8 cellular contexts compared by ENCODE assay signal in the genomic region with DNA sequence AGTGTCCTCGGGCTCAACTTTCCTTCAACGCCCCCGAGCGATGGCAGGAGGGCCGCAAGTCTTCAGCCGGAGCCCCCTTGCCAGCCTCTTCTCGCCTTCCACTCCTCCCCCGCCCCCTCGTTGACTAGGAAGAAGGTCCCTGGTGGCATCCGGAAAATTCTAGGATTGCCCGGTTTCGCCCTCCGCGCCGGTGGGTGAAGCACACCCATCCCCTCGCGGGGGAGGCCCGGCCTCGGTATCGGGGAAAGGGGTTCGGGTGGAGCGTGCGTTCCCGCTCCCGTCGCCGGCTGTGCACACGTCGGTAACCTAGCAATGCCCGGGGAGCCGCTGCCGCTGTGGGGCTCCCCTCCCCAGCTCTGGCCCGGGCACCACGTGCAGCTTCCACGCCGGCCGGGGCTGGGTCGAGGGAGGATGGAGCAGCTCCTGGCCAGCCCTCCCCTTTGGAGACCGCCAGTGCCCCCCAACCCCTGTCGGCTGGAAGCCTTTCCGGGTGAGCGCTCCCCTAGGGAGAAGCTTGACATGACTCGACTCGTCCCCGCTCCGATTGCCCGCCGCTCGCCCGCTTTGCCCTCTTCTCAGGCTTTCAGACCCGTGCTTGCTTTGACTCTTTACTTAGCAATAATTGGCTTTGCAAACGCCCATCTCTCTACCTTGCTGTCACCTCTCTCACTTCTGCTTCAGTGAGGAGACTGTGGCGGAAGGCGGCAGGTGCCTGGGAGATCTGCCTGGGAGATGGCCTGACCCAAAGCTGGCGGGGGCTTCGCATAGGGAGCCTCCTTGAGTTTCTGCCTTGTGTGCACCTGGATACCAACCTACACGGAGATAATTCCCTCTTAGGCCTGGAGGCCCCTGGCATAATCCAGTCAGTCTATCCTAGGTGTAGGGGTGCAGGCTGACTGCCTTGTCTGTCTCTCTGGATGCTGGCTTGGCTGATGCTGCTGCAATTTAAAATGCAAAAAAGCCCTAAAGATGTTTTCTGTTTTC. TPM values are rescaled to one million over a fixed set of nuclear protein-coding genes. Genes with fewer than 3 reads are reported as not detected.
DNase-seq lines count a peak whose midpoint lies in the region; ATAC-seq, FAIRE-seq and TF ChIP-seq lines count a peak whose summit lies in the region.

No MANE protein-coding gene starts in this region.

- H4K20me1 ChIP-seq in mammary epithelial cell (ENCODE audit: insufficient read depth, low read length), result no peaks in the 10 kb centered on the region

- peak overlapping the region; percentile 84 for H2AFZ ChIP-seq in mammary epithelial cell (ENCODE audit: low read depth, low read length)

- no peak for TF ChIP-seq EP300 in A549 (IDR thresholded peaks at IDR 0.05)
- no peak for TF ChIP-seq EP300 in suprapubic skin (IDR thresholded peaks at IDR 0.05)

- no peak for ATAC-seq in A549
- no peak for ATAC-seq in right lobe of liver
- ATAC-seq in HG02610 (IDR thresholded peaks at IDR 0.05; ENCODE audit: unreplicated experiment), result no peak

- TF ChIP-seq POLR2A in A549 (IDR thresholded peaks at IDR 0.05; ENCODE audit: low read length) (no peak), right lobe of liver (IDR thresholded peaks at IDR 0.05) (no peak), suprapubic skin (IDR thresholded peaks at IDR 0.05) (no peak)

- H3K9me3 ChIP-seq in A549 (no peaks in the 10 kb centered on the region), mammary epithelial cell (replicated peaks; ENCODE audit: insufficient read depth, low read length) (no peaks in the 10 kb centered on the region), right lobe of liver (no peaks in the 10 kb centered on the region), suprapubic skin (no peaks in the 10 kb centered on the region)

- TF ChIP-seq CTCF in A549 (IDR thresholded peaks at IDR 0.05), result no peak
- TF ChIP-seq CTCF in mammary epithelial cell (conservative IDR thresholded peaks at IDR 0.05 in 1 of 2, IDR thresholded peaks at IDR 0.05 in 1 of 2; ENCODE audit: extremely low read depth in 1 of 2, insufficient read depth in 1 of 2, low read depth in 1 of 2, low read length in 2 of 2), result no peak
- no peak for TF ChIP-seq CTCF in right lobe of liver (IDR thresholded peaks at IDR 0.05)
- no peak for TF ChIP-seq CTCF in suprapubic skin (IDR thresholded peaks at IDR 0.05)

- 84% methylated on average over 29 of the region's 57 CpGs for WGBS in A549 (ENCODE audit: missing lambda C conversion rate)
- WGBS in mammary epithelial cell (ENCODE audit: low coverage, missing lambda C conversion rate), result 48% methylated on average over 9 of the region's 57 CpGs
- WGBS in right lobe of liver (ENCODE audit: insufficient coverage, low coverage, low lambda C conversion rate, missing lambda C conversion rate), result 66% methylated on average over 14 of the region's 57 CpGs
- WGBS in suprapubic skin, result 17% methylated on average over 24 of the region's 57 CpGs

- CTCF ChIA-PET in A549 (lab: Yijun Ruan, JAX) (interaction anchor here (0.9 to 1.4 kb wide), 3 partner anchors 12 to 146 kb away, joined by 3 read pairs; no protein-coding TSS in a partner anchor), mammary epithelial cell (lab: Charles Lee; ENCODE audit: low non-redundant PET) (no interaction called here)

- H3K36me3 ChIP-seq in mammary epithelial cell (ENCODE audit: insufficient read depth, low read length) (no peaks in the 10 kb centered on the region), right lobe of liver (no peaks in the 10 kb centered on the region), suprapubic skin (no peaks in the 10 kb centered on the region)

- H3K4me2 ChIP-seq in A549, result peak overlapping the region; percentile 88
- H3K4me2 ChIP-seq in mammary epithelial cell (ENCODE audit: insufficient read depth, low read depth, low read length), result peak overlapping the region; percentile 94

- no peak for FAIRE-seq in A549 (lab: Jason Lieb, UNC)

- no peak for TF ChIP-seq RAD21 in A549 (conservative IDR thresholded peaks at IDR 0.05 in 1 of 2, IDR thresholded peaks at IDR 0.05 in 1 of 2)

- dilution Hi-C loops in mammary epithelial cell (cut with HindIII; ENCODE audit: low sequenced_read_pairs), result no loop called here

- no TSS peak for BruUV-seq in mammary epithelial cell (replicated peaks; lab: Mats Ljungman, UMichigan)

- no peak overlapping the region for H3K9ac ChIP-seq in mammary epithelial cell (ENCODE audit: insufficient read depth, low read length)

- H3K27me3 ChIP-seq in mammary epithelial cell (ENCODE audit: insufficient read depth, low read length) (peaks cover 21% of the 10 kb centered on the region), right lobe of liver (no peaks in the 10 kb centered on the region), suprapubic skin (peaks cover 26% of the 10 kb centered on the region)

- intact Hi-C loops in mammary epithelial cell (cut with micrococcal nuclease) (no loop called here), right lobe of liver (cut with DNase I) (loop anchor here in 1 of 2 donors (10.0 kb wide), 1 partner anchor 121 kb away; no protein-coding TSS in a partner anchor)

- no peaks in the 10 kb centered on the region for H3K79me2 ChIP-seq in mammary epithelial cell (ENCODE audit: insufficient read depth, low read length)

- in situ Hi-C loops in mammary epithelial cell (cut with MboI; ENCODE audit: low sequenced_read_pairs in 2 of 2), result no loop called here

- POLR2A ChIA-PET in A549 (lab: Yijun Ruan, JAX), result no interaction called here

- peak overlapping the region; percentile 80 to 88; a peak in 5 of 6 replicates for H3K27ac ChIP-seq in A549
- no peak overlapping the region for H3K27ac ChIP-seq in mammary epithelial cell (ENCODE audit: insufficient read depth, low read depth, low read length)
- H3K27ac ChIP-seq in right lobe of liver, result no peak overlapping the region
- no peak overlapping the region for H3K27ac ChIP-seq in suprapubic skin

- no peak for DNase-seq in A549 (ENCODE audit: low read depth in 1 of 2, low spot score in 1 of 2)
- peak; percentile 19 for DNase-seq in HT-29 (ENCODE audit: low spot score)
- no peak for DNase-seq in mammary epithelial cell
- DNase-seq in right lobe of liver, result no peak
- DNase-seq in suprapubic skin (ENCODE audit: low spot score in 2 of 2), result no peak
- no peak for DNase-seq in pons (ENCODE audit: low spot score)
- no peak for DNase-seq in activated naive CD4-positive, alpha-beta T cell treated with Interleukin-2 at 50 U/mL for 16 hours

- H3K4me3 ChIP-seq in A549 (peak overlapping the region; percentile 64), mammary epithelial cell (replicated peaks in 1 of 3; ENCODE audit: insufficient read depth in 1 of 3, low read depth in 2 of 3, low read length in 3 of 3) (peak overlapping the region; percentile 30 to 48 (median 36)), right lobe of liver (peak overlapping the region in 2 of 3 donors; percentile 34 to 69), suprapubic skin (peak overlapping the region; percentile 47)

- H3K4me1 ChIP-seq in A549 (peaks cover 26% of the 10 kb centered on the region; the same call in 2 of the 3 replicates), mammary epithelial cell (ENCODE audit: insufficient read depth, low read length) (peaks cover 13% of the 10 kb centered on the region), right lobe of liver (peaks cover 0 to 15% (median 4%) of the 10 kb centered on the region in 4 donors), suprapubic skin (peaks cover 25% of the 10 kb centered on the region)

TF ChIP-seq in A549, 52 proteins besides CTCF, POLR2A, EP300 and RAD21:
- TF ChIP-seq HOXA7 (CRISPR knock-in tag; IDR thresholded peaks at IDR 0.05) (no peak), CHD2 (IDR thresholded peaks at IDR 0.05; ENCODE audit: low read length, partially characterized antibody) (no peak), CHD4 (IDR thresholded peaks at IDR 0.05; ENCODE audit: borderline replicate concordance) (no peak), ESRRA (IDR thresholded peaks at IDR 0.05; ENCODE audit: borderline replicate concordance, low read length) (no peak), SREBF2 (IDR thresholded peaks at IDR 0.05) (no peak), BHLHE40 (IDR thresholded peaks at IDR 0.05; ENCODE audit: low read depth, low read length) (no peak), NPAS2 (CRISPR knock-in tag; IDR thresholded peaks at IDR 0.05; ENCODE audit: borderline replicate concordance) (no peak)
- TF ChIP-seq, protein P1, sequence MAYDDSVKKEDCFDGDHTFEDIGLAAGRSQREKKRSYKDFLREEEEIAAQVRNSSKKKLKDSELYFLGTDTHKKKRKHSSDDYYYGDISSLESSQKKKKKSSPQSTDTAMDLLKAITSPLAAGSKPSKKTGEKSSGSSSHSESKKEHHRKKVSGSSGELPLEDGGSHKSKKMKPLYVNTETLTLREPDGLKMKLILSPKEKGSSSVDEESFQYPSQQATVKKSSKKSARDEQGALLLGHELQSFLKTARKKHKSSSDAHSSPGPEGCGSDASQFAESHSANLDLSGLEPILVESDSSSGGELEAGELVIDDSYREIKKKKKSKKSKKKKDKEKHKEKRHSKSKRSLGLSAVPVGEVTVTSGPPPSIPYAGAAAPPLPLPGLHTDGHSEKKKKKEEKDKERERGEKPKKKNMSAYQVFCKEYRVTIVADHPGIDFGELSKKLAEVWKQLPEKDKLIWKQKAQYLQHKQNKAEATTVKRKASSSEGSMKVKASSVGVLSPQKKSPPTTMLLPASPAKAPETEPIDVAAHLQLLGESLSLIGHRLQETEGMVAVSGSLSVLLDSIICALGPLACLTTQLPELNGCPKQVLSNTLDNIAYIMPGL (CRISPR knock-in tag; IDR thresholded peaks at IDR 0.05; ENCODE audit: borderline replicate concordance), result no peak
- TF ChIP-seq, protein P2, sequence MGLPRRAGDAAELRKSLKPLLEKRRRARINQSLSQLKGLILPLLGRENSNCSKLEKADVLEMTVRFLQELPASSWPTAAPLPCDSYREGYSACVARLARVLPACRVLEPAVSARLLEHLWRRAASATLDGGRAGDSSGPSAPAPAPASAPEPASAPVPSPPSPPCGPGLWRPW (IDR thresholded peaks at IDR 0.05), result no peak

RNA-seq across cellular contexts. Expression of a gene that starts 1.4 kb away (rescaled TPM):
- polyA plus RNA-seq in A549 (2011; rRNA removed) (10.7 and 18.2 TPM in 2 replicates), A549 (2017; fragmentation: RNase III; extraction: RNeasy Plus Mini Kit Qiagen cat#74134 plus additional on column Dnase treatment) (1.1 to 1.5 TPM (median 1.2 TPM) in 3 replicates), mammary epithelial cell (0.26 TPM)
- 0.95 and 1.6 TPM in 2 replicates for polyA plus RNA-seq in A549 (2012; cell fraction: cytosol; rRNA removed)
- 6.6 and 7.6 TPM in 2 replicates for polyA plus RNA-seq in A549 (2012; cell fraction: nucleus; rRNA removed)
- polyA minus RNA-seq in A549 (2011; rRNA and poly(A)+ RNA removed), result 49.9 and 64.1 TPM in 2 replicates
- 17.1 and 25.3 TPM in 2 replicates for total RNA-seq in HT-29 (2014; rRNA removed; shearing (Covaris generic))
- total RNA-seq in mammary epithelial cell (1 to 10 TPM in 1 of 2 donors, under 1 TPM in 1; 0.87 to 2.3 TPM), right lobe of liver (10 to 100 TPM in 2 of 6 experiments, 1 to 10 TPM in 4; 5.5 to 12.7 (median 9.3) TPM), suprapubic skin (10 to 100 TPM in 1 of 4 donors, 1 to 10 TPM in 3; 1.9 to 28.2 (median 6.3) TPM)
- 2.8 TPM for polyA minus RNA-seq in mammary epithelial cell

Comparison
In these comparisons a context has a peak if more than half of its experiments do, and no peak if none do; other contexts are left out.
1. H3K27ac ChIP-seq: peak in A549 (2 of 2); none in mammary epithelial cell (single experiment), right lobe of liver (0 of 3) and suprapubic skin (single experiment).
2. Peak in every context shown above with its lines, with median percentiles within 50 percentile points of each other: H3K4me3 ChIP-seq.